8 cellular contexts compared by ENCODE assay signal in genomic region chr22:40036591-40037225, GRCh38.
DNase-seq lines count a peak whose midpoint lies in the region; ATAC-seq and TF ChIP-seq lines count a peak whose summit lies in the region.

No MANE protein-coding gene starts in this region.

- H3K27ac ChIP-seq in brain microvascular endothelial cell: no peak overlapping the region

- no peak overlapping the region for H3K4me3 ChIP-seq in brain microvascular endothelial cell (ENCODE audit: low read depth, low read length)

- H3K4me1 Mint-ChIP-seq in T-helper 2 cell treated with Interferon-gamma antibody and Interleukin-4, amounts not matched to agents 5 μg/mL and 100 μg/mL, for 36 hours (ENCODE audit: low read depth): peaks cover 10% of the 10 kb centered on the region

- H3K36me3 Mint-ChIP-seq in T-helper 2 cell treated with Interferon-gamma antibody and Interleukin-4, amounts not matched to agents 5 μg/mL and 100 μg/mL, for 36 hours (ENCODE audit: low read depth): no peaks in the 10 kb centered on the region

- TF ChIP-seq CTCF in brain microvascular endothelial cell (IDR thresholded peaks at IDR 0.05; ENCODE audit: low read depth, low read length, missing control alignments): peak; percentile 90

- peaks cover 17% of the 10 kb centered on the region for H3K27me3 ChIP-seq in brain microvascular endothelial cell (replicated peaks)

- H3K27ac Mint-ChIP-seq in T-helper 2 cell treated with Interferon-gamma antibody and Interleukin-4, amounts not matched to agents 5 μg/mL and 100 μg/mL, for 36 hours: no peak overlapping the region

- no peak for ATAC-seq in HG03196 (IDR thresholded peaks at IDR 0.05; ENCODE audit: unreplicated experiment)

- DNase-seq in DMS79 treated with DMSO at 0.1 percent for 48 hours (lab: John Stamatoyannopoulos, UW) (peak; percentile 2), DMS79 (lab: John Stamatoyannopoulos, UW) (no peak), NCI-H1436 (lab: John Stamatoyannopoulos, UW) (peak; percentile 56), brain microvascular endothelial cell (peak; percentile 49), iPS-NIHi7 (ENCODE audit: extremely low spot score) (peak; percentile 81)
- DNase-seq in T-helper 2 cell treated with Interferon-gamma antibody and Interleukin-4, amounts not matched to agents 5 μg/mL and 100 μg/mL, for 36 hours (ENCODE audit: low spot score): peak; percentile 49
- peak; percentile 76 for DNase-seq in stimulated activated CD4-positive, alpha-beta T cell treated with anti-CD3 and anti-CD28 coated beads, Interleukin-15, amount 100 ng/mL, for 24 hours

- H3K9me3 Mint-ChIP-seq in T-helper 2 cell treated with Interferon-gamma antibody and Interleukin-4, amounts not matched to agents 5 μg/mL and 100 μg/mL, for 36 hours: no peaks in the 10 kb centered on the region

- H3K36me3 ChIP-seq in brain microvascular endothelial cell (replicated peaks): no peaks in the 10 kb centered on the region

- in situ Hi-C loops in brain microvascular endothelial cell (cut with HindIII; ENCODE audit: low pct_ligation_motif_present, low sequenced_read_pairs): no loop called here

- H3K27me3 Mint-ChIP-seq in T-helper 2 cell treated with Interferon-gamma antibody and Interleukin-4, amounts not matched to agents 5 μg/mL and 100 μg/mL, for 36 hours (ENCODE audit: low read depth): peaks cover 6% of the 10 kb centered on the region

- no peak overlapping the region for H3K4me3 Mint-ChIP-seq in T-helper 2 cell treated with Interferon-gamma antibody and Interleukin-4, amounts not matched to agents 5 μg/mL and 100 μg/mL, for 36 hours
